In the genomic region with DNA sequence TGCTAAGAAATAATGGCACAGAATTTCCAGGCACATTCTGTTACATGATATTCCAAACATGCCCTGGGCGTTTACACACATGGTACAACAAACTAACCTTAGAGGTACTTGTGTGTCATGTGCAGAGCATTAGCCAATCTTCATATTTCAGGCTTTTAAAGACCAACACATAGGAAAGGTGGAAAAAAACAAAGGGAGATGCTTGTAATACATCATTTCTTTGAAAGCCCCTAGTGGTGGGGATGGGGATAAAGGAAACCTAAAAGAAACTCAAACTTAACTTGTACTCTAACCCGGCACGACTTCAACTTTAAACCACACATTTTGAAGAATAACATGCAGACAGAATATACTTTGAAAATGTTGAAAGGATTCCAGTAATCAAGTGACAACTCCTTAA, we compare ENCODE assay signal across 10 cellular contexts.
DNase-seq lines count a peak whose midpoint lies in the region; ATAC-seq, FAIRE-seq and TF ChIP-seq lines count a peak whose summit lies in the region.
"Had no signal": no experiment of that assay in that cellular context is flagged by ENCODE, and none has a peak within 500 bp of the region (broad histone marks: within the 10 kb centered on the region; RNA-seq: fewer than 3 reads in every experiment).

No MANE protein-coding gene starts in this region.

- H3K79me2 ChIP-seq in GM23338 (replicated peaks; ENCODE audit: insufficient read depth), result no peaks in the 10 kb centered on the region

- H2AFZ ChIP-seq in GM23338, result no peak overlapping the region

- H3F3A ChIP-seq in GM23338 (replicated peaks; ENCODE audit: low read depth), result no peaks in the 10 kb centered on the region

- FAIRE-seq in bronchial epithelial cell (lab: Jason Lieb, UNC), result no peak

- H4K20me1 ChIP-seq in GM23338 (replicated peaks; ENCODE audit: insufficient read depth), result no peaks in the 10 kb centered on the region

- peak; percentile 65 for DNase-seq in GM23338 (ENCODE audit: low spot score)
- peak; percentile 4 for DNase-seq in NCI-H460 (ENCODE audit: extremely low read depth, low read depth)
- DNase-seq in bronchial epithelial cell (ENCODE audit: low read depth), result peak; percentile 4
- no peak for DNase-seq in neural crest cell (ENCODE audit: low read depth, low spot score)
- DNase-seq in sciatic nerve (ENCODE audit: low spot score), result no peak
- DNase-seq: activated CD4-positive, alpha-beta T cell treated with anti-CD3 and anti-CD28 coated beads for 1 hour had no signal

- H3K27me3 ChIP-seq in GM23338 (ENCODE audit: insufficient read depth) (no peaks in the 10 kb centered on the region), bronchial epithelial cell (ENCODE audit: control insufficient read depth, insufficient read depth, low read length) (no peaks in the 10 kb centered on the region)
- H3K27me3 ChIP-seq: left lung had no signal

- peaks cover 13% of the 10 kb centered on the region; the same call in 2 of the 3 replicates for H3K9me3 Mint-ChIP-seq in GM23338
- peaks cover 10% of the 10 kb centered on the region for H3K9me3 Mint-ChIP-seq in neural crest cell

- H3K4me1 Mint-ChIP-seq in GM23338, result no peaks in the 10 kb centered on the region
- H3K4me1 Mint-ChIP-seq in neural crest cell, result no peaks in the 10 kb centered on the region

- no peak overlapping the region for H3K27ac ChIP-seq in GM23338 (ENCODE audit: low read depth)
- H3K27ac ChIP-seq: left lung had no signal

- intact Hi-C loops in sciatic nerve (cut with DNase I), result no loop called here

- H3K36me3 ChIP-seq in GM23338 (ENCODE audit: insufficient read depth), result no peaks in the 10 kb centered on the region
- no peaks in the 10 kb centered on the region for H3K36me3 ChIP-seq in bronchial epithelial cell (ENCODE audit: control insufficient read depth, insufficient read depth, low read length)
- H3K36me3 ChIP-seq: left lung had no signal

- ATAC-seq in GM23338, result no peak
- ATAC-seq in sciatic nerve, result no peak
- ATAC-seq in HG02798 (IDR thresholded peaks at IDR 0.05; ENCODE audit: poor library complexity, unreplicated experiment), result no peak
- no peak for ATAC-seq in GM18519 (IDR thresholded peaks at IDR 0.05; ENCODE audit: low FRiP score, unreplicated experiment)
- ATAC-seq: activated naive CD4-positive, alpha-beta T cell treated with anti-CD3 and anti-CD28 coated beads, Interleukin-2, amount 50 U/mL, for 72 hours; left lung had no signal

- H3K27me3 Mint-ChIP-seq in GM23338 (ENCODE audit: insufficient read depth, low read depth, poor library complexity), result no peaks in the 10 kb centered on the region
- H3K27me3 Mint-ChIP-seq in neural crest cell (ENCODE audit: low read depth), result no peaks in the 10 kb centered on the region

- H3K27ac Mint-ChIP-seq in GM23338, result no peak overlapping the region
- no peak overlapping the region for H3K27ac Mint-ChIP-seq in neural crest cell (ENCODE audit: unreplicated experiment)
- H3K27ac Mint-ChIP-seq: activated naive CD4-positive, alpha-beta T cell treated with anti-CD3 and anti-CD28 coated beads, Interleukin-2, amount 50 U/mL, for 72 hours had no signal

- H3K36me3 Mint-ChIP-seq in GM23338 (ENCODE audit: low read depth) (no peaks in the 10 kb centered on the region), neural crest cell (ENCODE audit: low read depth) (no peaks in the 10 kb centered on the region)

- TF ChIP-seq CTCF in GM23338 (conservative IDR thresholded peaks at IDR 0.05; ENCODE audit: low read depth in 2 of 2) (peak in 1 of 2 experiments; percentile 71; a peak in 3 of 4 replicates), bronchial epithelial cell (IDR thresholded peaks at IDR 0.05; ENCODE audit: insufficient read depth, low read length, severe bottlenecking) (peak; percentile 21), neural crest cell (conservative IDR thresholded peaks at IDR 0.05) (peak; percentile 66)

- H3K4me2 ChIP-seq in GM23338, result no peak overlapping the region

- H3K4me3 Mint-ChIP-seq in GM23338 (no peak overlapping the region), neural crest cell (no peak overlapping the region)

- H3K4me3 ChIP-seq in GM23338 (no peak overlapping the region), bronchial epithelial cell (ENCODE audit: low read depth, low read length) (no peak overlapping the region)
- H3K4me3 ChIP-seq: left lung had no signal

- no peaks in the 10 kb centered on the region for H3K9me2 ChIP-seq in GM23338 (ENCODE audit: insufficient read depth)

- no peaks in the 10 kb centered on the region for H3K4me1 ChIP-seq in GM23338 (ENCODE audit: insufficient read depth)
- H3K4me1 ChIP-seq: left lung had no signal

TF ChIP-seq in GM23338, 12 proteins besides CTCF, POLR2A, EP300 and RAD21 (continues in another document):
- TF ChIP-seq NANOG (IDR thresholded peaks at IDR 0.05; ENCODE audit: borderline replicate concordance), result no peak
- TF ChIP-seq, protein P1, sequence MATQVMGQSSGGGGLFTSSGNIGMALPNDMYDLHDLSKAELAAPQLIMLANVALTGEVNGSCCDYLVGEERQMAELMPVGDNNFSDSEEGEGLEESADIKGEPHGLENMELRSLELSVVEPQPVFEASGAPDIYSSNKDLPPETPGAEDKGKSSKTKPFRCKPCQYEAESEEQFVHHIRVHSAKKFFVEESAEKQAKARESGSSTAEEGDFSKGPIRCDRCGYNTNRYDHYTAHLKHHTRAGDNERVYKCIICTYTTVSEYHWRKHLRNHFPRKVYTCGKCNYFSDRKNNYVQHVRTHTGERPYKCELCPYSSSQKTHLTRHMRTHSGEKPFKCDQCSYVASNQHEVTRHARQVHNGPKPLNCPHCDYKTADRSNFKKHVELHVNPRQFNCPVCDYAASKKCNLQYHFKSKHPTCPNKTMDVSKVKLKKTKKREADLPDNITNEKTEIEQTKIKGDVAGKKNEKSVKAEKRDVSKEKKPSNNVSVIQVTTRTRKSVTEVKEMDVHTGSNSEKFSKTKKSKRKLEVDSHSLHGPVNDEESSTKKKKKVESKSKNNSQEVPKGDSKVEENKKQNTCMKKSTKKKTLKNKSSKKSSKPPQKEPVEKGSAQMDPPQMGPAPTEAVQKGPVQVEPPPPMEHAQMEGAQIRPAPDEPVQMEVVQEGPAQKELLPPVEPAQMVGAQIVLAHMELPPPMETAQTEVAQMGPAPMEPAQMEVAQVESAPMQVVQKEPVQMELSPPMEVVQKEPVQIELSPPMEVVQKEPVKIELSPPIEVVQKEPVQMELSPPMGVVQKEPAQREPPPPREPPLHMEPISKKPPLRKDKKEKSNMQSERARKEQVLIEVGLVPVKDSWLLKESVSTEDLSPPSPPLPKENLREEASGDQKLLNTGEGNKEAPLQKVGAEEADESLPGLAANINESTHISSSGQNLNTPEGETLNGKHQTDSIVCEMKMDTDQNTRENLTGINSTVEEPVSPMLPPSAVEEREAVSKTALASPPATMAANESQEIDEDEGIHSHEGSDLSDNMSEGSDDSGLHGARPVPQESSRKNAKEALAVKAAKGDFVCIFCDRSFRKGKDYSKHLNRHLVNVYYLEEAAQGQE (IDR thresholded peaks at IDR 0.05; ENCODE audit: unreplicated experiment), result no peak
- TF ChIP-seq EZH2phosphoT487 (IDR thresholded peaks at IDR 0.05; ENCODE audit: unreplicated experiment), result no peak
- TF ChIP-seq EZH2 (IDR thresholded peaks at IDR 0.05; ENCODE audit: low read depth, unreplicated experiment), result no peak
- TF ChIP-seq STAT1 (IDR thresholded peaks at IDR 0.05; ENCODE audit: unreplicated experiment), result no peak

Comparison
In these comparisons a context has a peak if more than half of its experiments do, and no peak if none do; other contexts are left out.
1. DNase-seq: peak in GM23338 (single experiment), NCI-H460 (single experiment) and bronchial epithelial cell (single experiment); none in neural crest cell (single experiment) and sciatic nerve (single experiment).